27 cellular contexts compared by ENCODE assay signal in genomic region chr10:63788152-63788821, GRCh38.
"Had no signal": no experiment of that assay in that cellular context is flagged by ENCODE, and none has a peak within 500 bp of the region (broad histone marks: within the 10 kb centered on the region; RNA-seq: fewer than 3 reads in every experiment).

No MANE protein-coding gene starts in this region.

- H3K4me1 ChIP-seq: colonic mucosa, esophagus muscularis mucosa, gastrocnemius medialis, pancreas, psoas muscle, right atrium auricular region, suprapubic skin, tibial nerve, uterus had no signal

- H3K4me3 ChIP-seq: colonic mucosa, dorsolateral prefrontal cortex, esophagus muscularis mucosa, gastrocnemius medialis, pancreas, psoas muscle, right atrium auricular region, skin epidermis, suprapubic skin, tibial nerve, uterus had no signal

- FAIRE-seq: endothelial cell of umbilical vein, pancreas had no signal

- H3K27ac ChIP-seq: brain microvascular endothelial cell, colonic mucosa, dorsolateral prefrontal cortex, esophagus muscularis mucosa, gastrocnemius medialis, neutrophil, pancreas, psoas muscle, right atrium auricular region, skin epidermis, suprapubic skin, tibial nerve, uterus had no signal

- H3K36me3 ChIP-seq: brain microvascular endothelial cell, colonic mucosa, esophagus muscularis mucosa, gastrocnemius medialis, neutrophil, pancreas, right atrium auricular region, suprapubic skin, tibial nerve, uterus had no signal

- H3K27me3 ChIP-seq: brain microvascular endothelial cell, colonic mucosa, esophagus muscularis mucosa, gastrocnemius medialis, neutrophil, pancreas, right atrium auricular region, suprapubic skin, tibial nerve, uterus had no signal

- DNase-seq: activated T-cell treated with anti-CD3 and anti-CD28 coated beads, Interleukin-2, amount 50 U/mL, for 24 hours; aorta; brain microvascular endothelial cell; central memory CD4-positive, alpha-beta T cell; colonic mucosa; dorsolateral prefrontal cortex; effector memory CD8-positive, alpha-beta T cell; gastrocnemius medialis; hippocampal formation; kidney glomerular epithelial cell; mesenchymal stem cell; psoas muscle; stimulated activated CD4-positive, alpha-beta T cell treated with anti-CD3 and anti-CD28 coated beads, Interleukin-1b, Interleukin-23, amount 100 ng/mL, for 48 hours; stimulated activated naive CD8-positive, alpha-beta T cell treated with anti-CD3 and anti-CD28 coated beads, Interleukin-15, amount 100 ng/mL, for 72 hours; T-helper 9 cell; uterus had no signal

- ATAC-seq: activated naive CD4-positive, alpha-beta T cell treated with anti-CD3 and anti-CD28 coated beads, Interleukin-2, amount 50 U/mL, for 72 hours; activated T-helper 17 cell treated with anti-CD3 and anti-CD28 coated beads, Interleukin-2, amount 50 U/mL, for 72 hours; effector memory CD8-positive, alpha-beta T cell; gastrocnemius medialis; psoas muscle; stimulated activated naive CD8-positive, alpha-beta T cell treated with anti-CD3 and anti-CD28 coated beads, Interleukin-15, amount 100 ng/mL, for 72 hours; WTC11 had no signal

- H3K9me3 ChIP-seq: colonic mucosa, gastrocnemius medialis, neutrophil, pancreas, right atrium auricular region, suprapubic skin, uterus had no signal
